ENCODE assay signal across 8 cellular contexts in the genomic region with DNA sequence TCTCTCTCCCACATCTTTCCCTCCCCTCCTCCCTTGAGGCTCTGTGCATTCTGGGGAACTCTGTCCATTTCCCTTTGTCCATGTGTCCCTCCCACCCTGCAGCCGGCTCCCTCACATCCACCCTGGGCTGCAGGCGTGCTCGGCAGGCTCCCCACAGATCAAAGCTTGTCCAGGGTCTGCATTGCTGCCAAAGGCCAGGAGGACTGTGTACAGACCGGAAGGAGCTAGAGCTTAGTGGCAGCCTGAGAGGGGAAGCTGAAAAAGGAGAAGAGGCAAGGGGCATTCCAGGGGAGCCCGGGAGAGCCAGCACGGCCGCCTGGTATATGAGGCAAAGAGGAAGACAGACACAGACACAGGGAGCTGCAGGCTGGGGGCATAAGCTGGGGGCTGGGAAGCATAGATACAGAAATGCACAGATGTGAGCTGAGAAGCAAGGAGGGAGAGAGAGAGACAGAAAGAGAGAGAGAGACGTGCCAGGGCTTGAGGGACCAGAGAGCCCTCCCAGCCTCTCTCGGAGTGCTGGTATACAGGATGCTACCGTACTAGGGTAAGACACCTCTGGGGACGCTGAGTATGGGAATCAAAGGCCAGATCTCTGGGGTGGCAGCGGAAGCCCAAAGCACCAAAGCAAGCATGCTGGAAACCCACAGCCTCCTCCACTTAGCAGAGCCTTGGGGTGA. TPM values are rescaled to one million over a fixed set of nuclear protein-coding genes. Genes with fewer than 3 reads are reported as not detected.
DNase-seq lines count a peak whose midpoint lies in the region; ATAC-seq and TF ChIP-seq lines count a peak whose summit lies in the region.

No MANE protein-coding gene starts in this region.

- no peaks in the 10 kb centered on the region for H3K36me3 ChIP-seq in brain microvascular endothelial cell (replicated peaks)

- H3K27me3 ChIP-seq in brain microvascular endothelial cell (replicated peaks) = no peaks in the 10 kb centered on the region

- peak; percentile 52 for ATAC-seq in central memory CD8-positive, alpha-beta T cell (replicated peaks; ENCODE audit: extremely low read depth, poor library complexity, severe bottlenecking)

- DNase-seq in GF-D8 (lab: John Stamatoyannopoulos, UW) (peak; percentile 50), RPMI8226 (peak; percentile 16), nephron progenitor cell (peak; percentile 36), brain microvascular endothelial cell (no peak), NCI-H1930 (lab: John Stamatoyannopoulos, UW) (no peak), ureter (ENCODE audit: low spot score) (no peak)
- DNase-seq in central memory CD8-positive, alpha-beta T cell (ENCODE audit: low spot score in 2 of 2) = no peak
- no peak for DNase-seq in activated CD8-positive, alpha-beta memory T cell treated with anti-CD3 and anti-CD28 coated beads, Interleukin-2, amount 50 U/mL, for 48 hours

- TF ChIP-seq CTCF in nephron progenitor cell (IDR thresholded peaks at IDR 0.05) = no peak
- no peak for TF ChIP-seq CTCF in brain microvascular endothelial cell (IDR thresholded peaks at IDR 0.05; ENCODE audit: low read depth, low read length, missing control alignments)

- no peak overlapping the region for H3K4me3 ChIP-seq in brain microvascular endothelial cell (ENCODE audit: low read depth, low read length)

- peaks cover 7% of the 10 kb centered on the region for H3K4me1 Mint-ChIP-seq in central memory CD8-positive, alpha-beta T cell
- H3K4me1 Mint-ChIP-seq in nephron progenitor cell = peaks cover 52% of the 10 kb centered on the region

- H3K27ac ChIP-seq in brain microvascular endothelial cell = no peak overlapping the region

- H3K36me3 Mint-ChIP-seq in central memory CD8-positive, alpha-beta T cell (ENCODE audit: insufficient read depth) = peaks cover 3% of the 10 kb centered on the region
- no peaks in the 10 kb centered on the region for H3K36me3 Mint-ChIP-seq in nephron progenitor cell (ENCODE audit: low read depth)

- no peak overlapping the region for H3K27ac Mint-ChIP-seq in central memory CD8-positive, alpha-beta T cell (ENCODE audit: low read depth)
- H3K27ac Mint-ChIP-seq in nephron progenitor cell = peak overlapping the region; percentile 90

- H3K9me3 Mint-ChIP-seq in central memory CD8-positive, alpha-beta T cell = no peaks in the 10 kb centered on the region
- H3K9me3 Mint-ChIP-seq in nephron progenitor cell = no peaks in the 10 kb centered on the region

- peak overlapping the region; percentile 16 for H3K4me3 Mint-ChIP-seq in central memory CD8-positive, alpha-beta T cell
- H3K4me3 Mint-ChIP-seq in nephron progenitor cell = peak overlapping the region; percentile 28

- in situ Hi-C loops in brain microvascular endothelial cell (cut with HindIII; ENCODE audit: low pct_ligation_motif_present, low sequenced_read_pairs) = no loop called here

- H3K27me3 Mint-ChIP-seq in central memory CD8-positive, alpha-beta T cell = peaks cover 17% of the 10 kb centered on the region
- peaks cover 3% of the 10 kb centered on the region for H3K27me3 Mint-ChIP-seq in nephron progenitor cell (ENCODE audit: low read depth, poor library complexity)

RNA-seq across cellular contexts. Expression of a gene that starts 3.3 kb away (rescaled TPM):
- total RNA-seq in ureter = 18.0 TPM

RNA-seq across cellular contexts. Expression of a gene that starts 20.3 kb away (rescaled TPM):
- total RNA-seq in ureter = 2.3 TPM

RNA-seq across cellular contexts. Expression of a gene that starts 26.5 kb away (rescaled TPM):
- 288 TPM for total RNA-seq in ureter

RNA-seq across cellular contexts. Expression of a gene that starts 29.0 kb away (rescaled TPM):
- 2.5 TPM for total RNA-seq in ureter

RNA-seq across cellular contexts. Expression of a gene that starts 35.5 kb away (rescaled TPM):
- total RNA-seq in ureter = 27.9 TPM

Comparison
In these comparisons a context has a peak if more than half of its experiments do, and no peak if none do; other contexts are left out.
1. DNase-seq: peak in GF-D8 (single experiment), RPMI8226 (single experiment) and nephron progenitor cell (single experiment); none in central memory CD8-positive, alpha-beta T cell (0 of 2), brain microvascular endothelial cell (single experiment), NCI-H1930 (0 of 2), ureter (single experiment) and activated CD8-positive, alpha-beta memory T cell treated with anti-CD3 and anti-CD28 coated beads, Interleukin-2, amount 50 U/mL, for 48 hours (single experiment).